In genomic region chr12:50014342-50014741, GRCh38 we compare ENCODE assay signal across 19 cellular contexts. TPM values are rescaled to one million over a fixed set of nuclear protein-coding genes. Genes with fewer than 3 reads are reported as not detected.
DNase-seq lines count a peak whose midpoint lies in the region; ATAC-seq and TF ChIP-seq lines count a peak whose summit lies in the region.
"Had no signal": no experiment of that assay in that cellular context is flagged by ENCODE, and none has a peak within 500 bp of the region (broad histone marks: within the 10 kb centered on the region; RNA-seq: fewer than 3 reads in every experiment).

No MANE protein-coding gene starts in this region.

- H3K4me1 ChIP-seq in breast epithelium = no peaks in the 10 kb centered on the region

- TF ChIP-seq CTCF in MCF 10A (IDR thresholded peaks at IDR 0.05; ENCODE audit: unreplicated experiment) = no peak
- TF ChIP-seq CTCF in breast epithelium (IDR thresholded peaks at IDR 0.05) = no peak

- H3K4me3 Mint-ChIP-seq in MCF 10A (ENCODE audit: unreplicated experiment) = no peak overlapping the region
- H3K4me3 Mint-ChIP-seq in activated T-helper 2 cell treated with anti-CD3 and anti-CD28 coated beads, Interferon-gamma antibody, Interleukin-2, Interleukin-4, amounts not matched to agents 10 μg/mL and 5 μg/mL and 100 μg/mL, durations not matched to agents 14 hours and 24 hours and 36 hours (ENCODE audit: low read depth) = no peak overlapping the region
- H3K4me3 Mint-ChIP-seq in activated T-helper 1 cell treated with anti-CD3 and anti-CD28 coated beads, Interleukin-12 subunit alpha, Interleukin-12 subunit beta, Interleukin-2, Interleukin-4 antibody, amounts not matched to agents 30 ng/mL and 10 ng/mL and 1 ng/mL, durations not matched to agents 14 hours and 24 hours and 36 hours = no peak overlapping the region
- H3K4me3 Mint-ChIP-seq: CD4-positive, alpha-beta memory T cell had no signal

- intact Hi-C loops in MCF 10A (cut with micrococcal nuclease) = no loop called here
- intact Hi-C loops in breast epithelium (cut with DNase I; ENCODE audit: low total_unique reads) = no loop called here
- intact Hi-C loops in activated T-helper 2 cell treated with anti-CD3 and anti-CD28 coated beads, Interferon-gamma antibody, Interleukin-2, Interleukin-4, amounts not matched to agents 10 μg/mL and 5 μg/mL and 100 μg/mL, durations not matched to agents 14 hours and 24 hours and 36 hours (cut with micrococcal nuclease) = no loop called here
- intact Hi-C loops in activated T-helper 1 cell treated with anti-CD3 and anti-CD28 coated beads, Interleukin-12 subunit alpha, Interleukin-12 subunit beta, Interleukin-2, Interleukin-4 antibody, amounts not matched to agents 30 ng/mL and 10 ng/mL and 1 ng/mL, durations not matched to agents 14 hours and 24 hours and 36 hours (cut with micrococcal nuclease) = no loop called here

- peak overlapping the region; percentile 13 for H3K27ac Mint-ChIP-seq in MCF 10A (ENCODE audit: low read depth, unreplicated experiment)
- H3K27ac Mint-ChIP-seq in activated T-helper 2 cell treated with anti-CD3 and anti-CD28 coated beads, Interferon-gamma antibody, Interleukin-2, Interleukin-4, amounts not matched to agents 10 μg/mL and 5 μg/mL and 100 μg/mL, durations not matched to agents 14 hours and 24 hours and 36 hours = peak overlapping the region; percentile 36
- H3K27ac Mint-ChIP-seq in activated T-helper 1 cell treated with anti-CD3 and anti-CD28 coated beads, Interleukin-12 subunit alpha, Interleukin-12 subunit beta, Interleukin-2, Interleukin-4 antibody, amounts not matched to agents 30 ng/mL and 10 ng/mL and 1 ng/mL, durations not matched to agents 14 hours and 24 hours and 36 hours = no peak overlapping the region

- no peaks in the 10 kb centered on the region for H3K27me3 Mint-ChIP-seq in MCF 10A (ENCODE audit: insufficient read depth, unreplicated experiment)
- H3K27me3 Mint-ChIP-seq in activated T-helper 2 cell treated with anti-CD3 and anti-CD28 coated beads, Interferon-gamma antibody, Interleukin-2, Interleukin-4, amounts not matched to agents 10 μg/mL and 5 μg/mL and 100 μg/mL, durations not matched to agents 14 hours and 24 hours and 36 hours (ENCODE audit: low read depth) = no peaks in the 10 kb centered on the region
- no peaks in the 10 kb centered on the region for H3K27me3 Mint-ChIP-seq in activated T-helper 1 cell treated with anti-CD3 and anti-CD28 coated beads, Interleukin-12 subunit alpha, Interleukin-12 subunit beta, Interleukin-2, Interleukin-4 antibody, amounts not matched to agents 30 ng/mL and 10 ng/mL and 1 ng/mL, durations not matched to agents 14 hours and 24 hours and 36 hours (ENCODE audit: insufficient read depth)
- H3K27me3 Mint-ChIP-seq: CD4-positive, alpha-beta memory T cell had no signal

- ATAC-seq in left lobe of liver = no peak
- no peak for ATAC-seq in GM19397 (IDR thresholded peaks at IDR 0.05; ENCODE audit: unreplicated experiment)
- no peak for ATAC-seq in GM21576 (IDR thresholded peaks at IDR 0.05; ENCODE audit: unreplicated experiment)

- no peak overlapping the region for H3K27ac ChIP-seq in breast epithelium
- H3K27ac ChIP-seq: PC-9 had no signal

- DNase-seq in MCF 10A (ENCODE audit: unreplicated experiment) = no peak
- no peak for DNase-seq in breast epithelium (ENCODE audit: low spot score in 2 of 2)
- DNase-seq in activated T-helper 2 cell treated with anti-CD3 and anti-CD28 coated beads, Interferon-gamma antibody, Interleukin-2, Interleukin-4, amounts not matched to agents 10 μg/mL and 5 μg/mL and 100 μg/mL, durations not matched to agents 14 hours and 24 hours and 36 hours (ENCODE audit: low spot score) = no peak
- DNase-seq in left lobe of liver (ENCODE audit: low spot score) = peak; percentile 15
- no peak for DNase-seq in activated T-helper 1 cell treated with anti-CD3 and anti-CD28 coated beads, Interleukin-12 subunit alpha, Interleukin-12 subunit beta, Interleukin-2, Interleukin-4 antibody, amounts not matched to agents 30 ng/mL and 10 ng/mL and 1 ng/mL, durations not matched to agents 14 hours and 24 hours and 36 hours (ENCODE audit: low spot score)
- no peak for DNase-seq in NCI-H446 (lab: John Stamatoyannopoulos, UW)
- DNase-seq: CD4-positive, alpha-beta memory T cell; H7; IMR-90; Kasumi-1; NCI-H187 treated with DMSO at 0.1 percent for 48 hours; NCI-H2171; NCI-H446 treated with DMSO at 0.1 percent for 48 hours; NCI-H82; PC-9 had no signal

- H3K9me3 ChIP-seq in breast epithelium = no peaks in the 10 kb centered on the region

- CTCF ChIA-PET in MCF 10A (lab: Yijun Ruan, JAX) = interaction anchor here (0.7 to 1.9 kb wide), 4 partner anchors 16 to 1013 kb away, joined by 3 to 9 read pairs (median 6); no protein-coding TSS in a partner anchor

- H3K27me3 ChIP-seq in breast epithelium = no peaks in the 10 kb centered on the region

- BruUV-seq in MCF 10A (replicated peaks; lab: Mats Ljungman, UMichigan) = no TSS peak

- POLR2A ChIA-PET in MCF 10A (lab: Yijun Ruan, JAX) = interaction anchor here (2.1 kb wide), 1 partner anchor 11 kb away, joined by 5 read pairs; the partner anchor contains the start of gene RACGAP1

- no peak overlapping the region for H3K4me3 ChIP-seq in breast epithelium
- H3K4me3 ChIP-seq: PC-9 had no signal

- H3K36me3 ChIP-seq in breast epithelium = no peaks in the 10 kb centered on the region

- no peaks in the 10 kb centered on the region for H3K9me3 Mint-ChIP-seq in MCF 10A (ENCODE audit: unreplicated experiment)
- H3K9me3 Mint-ChIP-seq in activated T-helper 2 cell treated with anti-CD3 and anti-CD28 coated beads, Interferon-gamma antibody, Interleukin-2, Interleukin-4, amounts not matched to agents 10 μg/mL and 5 μg/mL and 100 μg/mL, durations not matched to agents 14 hours and 24 hours and 36 hours = no peaks in the 10 kb centered on the region
- H3K9me3 Mint-ChIP-seq in activated T-helper 1 cell treated with anti-CD3 and anti-CD28 coated beads, Interleukin-12 subunit alpha, Interleukin-12 subunit beta, Interleukin-2, Interleukin-4 antibody, amounts not matched to agents 30 ng/mL and 10 ng/mL and 1 ng/mL, durations not matched to agents 14 hours and 24 hours and 36 hours = no peaks in the 10 kb centered on the region
- H3K9me3 Mint-ChIP-seq: CD4-positive, alpha-beta memory T cell had no signal

- TF ChIP-seq POLR2A in breast epithelium (IDR thresholded peaks at IDR 0.05) = no peak

- peaks cover 32% of the 10 kb centered on the region for H3K4me1 Mint-ChIP-seq in MCF 10A (ENCODE audit: insufficient read depth, unreplicated experiment)
- peaks cover 28% of the 10 kb centered on the region for H3K4me1 Mint-ChIP-seq in activated T-helper 2 cell treated with anti-CD3 and anti-CD28 coated beads, Interferon-gamma antibody, Interleukin-2, Interleukin-4, amounts not matched to agents 10 μg/mL and 5 μg/mL and 100 μg/mL, durations not matched to agents 14 hours and 24 hours and 36 hours (ENCODE audit: low read depth)
- H3K4me1 Mint-ChIP-seq in activated T-helper 1 cell treated with anti-CD3 and anti-CD28 coated beads, Interleukin-12 subunit alpha, Interleukin-12 subunit beta, Interleukin-2, Interleukin-4 antibody, amounts not matched to agents 30 ng/mL and 10 ng/mL and 1 ng/mL, durations not matched to agents 14 hours and 24 hours and 36 hours (ENCODE audit: low read depth) = peaks cover 34% of the 10 kb centered on the region

- H3K36me3 Mint-ChIP-seq in MCF 10A (ENCODE audit: insufficient read depth, unreplicated experiment) = peaks cover 39% of the 10 kb centered on the region
- peaks cover 40% of the 10 kb centered on the region for H3K36me3 Mint-ChIP-seq in activated T-helper 2 cell treated with anti-CD3 and anti-CD28 coated beads, Interferon-gamma antibody, Interleukin-2, Interleukin-4, amounts not matched to agents 10 μg/mL and 5 μg/mL and 100 μg/mL, durations not matched to agents 14 hours and 24 hours and 36 hours (ENCODE audit: low read depth)
- H3K36me3 Mint-ChIP-seq in activated T-helper 1 cell treated with anti-CD3 and anti-CD28 coated beads, Interleukin-12 subunit alpha, Interleukin-12 subunit beta, Interleukin-2, Interleukin-4 antibody, amounts not matched to agents 30 ng/mL and 10 ng/mL and 1 ng/mL, durations not matched to agents 14 hours and 24 hours and 36 hours (ENCODE audit: low read depth) = peaks cover 23% of the 10 kb centered on the region

RNA-seq across cellular contexts. Expression of gene RACGAP1, which starts 11.0 kb away (rescaled TPM):
- total RNA-seq in MCF 10A (2022) (58.5 and 67.9 TPM in 2 replicates), breast epithelium (10 to 100 TPM in 2 of 3 donors, 1 to 10 TPM in 1; 7.5 to 33.9 (median 11.1) TPM), left lobe of liver (3.9 TPM)
- total RNA-seq in activated T-helper 2 cell treated with anti-CD3 and anti-CD28 coated beads, Interferon-gamma antibody, Interleukin-2, Interleukin-4, amounts not matched to agents 10 μg/mL and 5 μg/mL and 100 μg/mL, durations not matched to agents 14 hours and 24 hours and 36 hours = 77.8 and 82.8 TPM in 2 replicates
- 68.1 and 71.2 TPM in 2 replicates for total RNA-seq in activated T-helper 1 cell treated with anti-CD3 and anti-CD28 coated beads, Interleukin-12 subunit alpha, Interleukin-12 subunit beta, Interleukin-2, Interleukin-4 antibody, amounts not matched to agents 30 ng/mL and 10 ng/mL and 1 ng/mL, durations not matched to agents 14 hours and 24 hours and 36 hours

RNA-seq across cellular contexts. Expression of gene AQP6, which starts 41.6 kb away (rescaled TPM):
- total RNA-seq in MCF 10A (2022) = not detected in 2 replicates
- under 1 TPM in 1 of 3 donors, not detected in 2; 0.16 TPM for total RNA-seq in breast epithelium
- total RNA-seq in activated T-helper 2 cell treated with anti-CD3 and anti-CD28 coated beads, Interferon-gamma antibody, Interleukin-2, Interleukin-4, amounts not matched to agents 10 μg/mL and 5 μg/mL and 100 μg/mL, durations not matched to agents 14 hours and 24 hours and 36 hours = not detected in 2 replicates
- 0.28 TPM for total RNA-seq in left lobe of liver
- total RNA-seq in activated T-helper 1 cell treated with anti-CD3 and anti-CD28 coated beads, Interleukin-12 subunit alpha, Interleukin-12 subunit beta, Interleukin-2, Interleukin-4 antibody, amounts not matched to agents 30 ng/mL and 10 ng/mL and 1 ng/mL, durations not matched to agents 14 hours and 24 hours and 36 hours = not detected in 2 replicates
- total RNA-seq: CD4-positive, alpha-beta memory T cell; H7; HT1080; IMR-90; PC-9 had no signal

RNA-seq across cellular contexts. Expression of gene ASIC1, which starts 43.1 kb away (rescaled TPM):
- 1.3 and 1.7 TPM in 2 replicates for total RNA-seq in MCF 10A (2022)
- under 1 TPM; 0.80 to 0.98 (median 0.88) TPM for total RNA-seq in breast epithelium
- total RNA-seq in activated T-helper 2 cell treated with anti-CD3 and anti-CD28 coated beads, Interferon-gamma antibody, Interleukin-2, Interleukin-4, amounts not matched to agents 10 μg/mL and 5 μg/mL and 100 μg/mL, durations not matched to agents 14 hours and 24 hours and 36 hours = 20.4 and 20.7 TPM in 2 replicates
- 0.28 TPM for total RNA-seq in left lobe of liver
- total RNA-seq in activated T-helper 1 cell treated with anti-CD3 and anti-CD28 coated beads, Interleukin-12 subunit alpha, Interleukin-12 subunit beta, Interleukin-2, Interleukin-4 antibody, amounts not matched to agents 30 ng/mL and 10 ng/mL and 1 ng/mL, durations not matched to agents 14 hours and 24 hours and 36 hours = 10.2 and 11.2 TPM in 2 replicates

RNA-seq across cellular contexts. Expression of gene AQP5, which starts 52.7 kb away (rescaled TPM):
- total RNA-seq in MCF 10A (2022) = not detected in 2 replicates
- total RNA-seq in breast epithelium = 1 to 10 TPM in 2 of 3 donors, not detected in 1; 3.1 to 4.6 TPM
- not detected in 2 replicates for total RNA-seq in activated T-helper 2 cell treated with anti-CD3 and anti-CD28 coated beads, Interferon-gamma antibody, Interleukin-2, Interleukin-4, amounts not matched to agents 10 μg/mL and 5 μg/mL and 100 μg/mL, durations not matched to agents 14 hours and 24 hours and 36 hours
- not detected for total RNA-seq in left lobe of liver
- total RNA-seq in activated T-helper 1 cell treated with anti-CD3 and anti-CD28 coated beads, Interleukin-12 subunit alpha, Interleukin-12 subunit beta, Interleukin-2, Interleukin-4 antibody, amounts not matched to agents 30 ng/mL and 10 ng/mL and 1 ng/mL, durations not matched to agents 14 hours and 24 hours and 36 hours = not detected in 2 replicates
- total RNA-seq: CD4-positive, alpha-beta memory T cell; HT1080; IMR-90; SK-MEL-5 had no signal
